Comparison of ENCODE assay signal across 1 cellular context in genomic region chr22:32996276-32996675, GRCh38.
TF ChIP-seq lines count a peak whose summit lies in the region.

No MANE protein-coding gene starts in this region.

TF ChIP-seq in A549, 52 proteins besides CTCF, POLR2A, EP300 and RAD21 (continued from another document):
- TF ChIP-seq REST (IDR thresholded peaks at IDR 0.05) (no peak), EHF (CRISPR knock-in tag; IDR thresholded peaks at IDR 0.05) (no peak), CHD2 (IDR thresholded peaks at IDR 0.05; ENCODE audit: low read length, partially characterized antibody) (no peak)
- TF ChIP-seq, protein P1, sequence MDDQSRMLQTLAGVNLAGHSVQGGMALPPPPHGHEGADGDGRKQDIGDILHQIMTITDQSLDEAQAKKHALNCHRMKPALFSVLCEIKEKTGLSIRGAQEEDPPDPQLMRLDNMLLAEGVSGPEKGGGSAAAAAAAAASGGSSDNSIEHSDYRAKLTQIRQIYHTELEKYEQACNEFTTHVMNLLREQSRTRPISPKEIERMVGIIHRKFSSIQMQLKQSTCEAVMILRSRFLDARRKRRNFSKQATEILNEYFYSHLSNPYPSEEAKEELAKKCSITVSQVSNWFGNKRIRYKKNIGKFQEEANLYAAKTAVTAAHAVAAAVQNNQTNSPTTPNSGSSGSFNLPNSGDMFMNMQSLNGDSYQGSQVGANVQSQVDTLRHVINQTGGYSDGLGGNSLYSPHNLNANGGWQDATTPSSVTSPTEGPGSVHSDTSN (IDR thresholded peaks at IDR 0.05), result no peak
